ENCODE assay signal across 6 cellular contexts in genomic region chr2:95681158-95681557, GRCh38.
A peak's percentile ranks its signal among the peaks of the same experiment; 100 is the strongest.
DNase-seq lines count a peak whose midpoint lies in the region; ATAC-seq, FAIRE-seq and TF ChIP-seq lines count a peak whose summit lies in the region.
"Not testable (repeated sequence)": the region's sequence is repeated elsewhere in the genome, so short reads cannot be mapped to it uniquely, and the experiment has no call there.

No MANE protein-coding gene starts in this region.

- FAIRE-seq in RCC 7860 (lab: Jason Lieb, UNC): not testable (repeated sequence)
- peak; percentile 62 for FAIRE-seq in K562 (lab: Jason Lieb, UNC)
- peak; percentile 89 for FAIRE-seq in keratinocyte (lab: Jason Lieb, UNC)

- H3K9ac ChIP-seq in K562 (ENCODE audit: insufficient read depth in 1 of 2, low read depth in 2 of 2, low read length in 2 of 2); keratinocyte (ENCODE audit: control insufficient read depth, extremely low read depth, insufficient read depth, low read length): not testable (repeated sequence)

- 0% methylated on average over 1 of the region's 1 CpG for WGBS in K562 (ENCODE audit: insufficient coverage, low coverage, missing lambda C conversion rate)

- not testable (repeated sequence) for TF ChIP-seq EP300 in K562 (IDR thresholded peaks at IDR 0.05; ENCODE audit: low read length)

- in situ Hi-C loops in K562 (cut with MboI): not testable (repeated sequence)

- dilution Hi-C loops in keratinocyte (cut with MboI; ENCODE audit: extremely low pct_ligation_motif_present, low sequenced_read_pairs): not testable (repeated sequence)

- H3K4me2 ChIP-seq in K562 (ENCODE audit: insufficient read depth, low read length); keratinocyte (ENCODE audit: control insufficient read depth, extremely low read depth, insufficient read depth, low read depth, low read length): not testable (repeated sequence)

- not testable (repeated sequence) for H2AFZ ChIP-seq in K562 (ENCODE audit: low read depth, low read length); keratinocyte (ENCODE audit: control insufficient read depth, low read length)

- not testable (repeated sequence) for H4K20me1 ChIP-seq in K562 (replicated peaks; ENCODE audit: control insufficient read depth, insufficient read depth, low read length); keratinocyte (ENCODE audit: control insufficient read depth, extremely low read depth, insufficient read depth, low read length)

- not testable (repeated sequence) for BruUV-seq in K562 (replicated peaks; lab: Mats Ljungman, UMichigan)

- not testable (repeated sequence) for H3K4me1 ChIP-seq in K562 (replicated peaks in 1 of 2; ENCODE audit: control insufficient read depth in 2 of 2, insufficient read depth in 2 of 2, low read length in 2 of 2)
- H3K4me1 ChIP-seq in keratinocyte (ENCODE audit: control insufficient read depth, extremely low read depth, insufficient read depth, low read length): peaks cover 20% of the 10 kb centered on the region

- ATAC-seq in K562: not testable (repeated sequence)

- H3K9me1 ChIP-seq in K562 (ENCODE audit: control insufficient read depth, insufficient read depth, low read length); keratinocyte (ENCODE audit: control insufficient read depth, extremely low read depth, insufficient read depth, low read length): not testable (repeated sequence)

- CTCF ChIA-PET in K562 (lab: Yijun Ruan, JAX; ENCODE audit: low intra/inter-chr PET ratio): not testable (repeated sequence)

- H3K9me3 ChIP-seq in K562 (replicated peaks; ENCODE audit: control insufficient read depth, insufficient read depth, low read depth, low read length); keratinocyte (ENCODE audit: control insufficient read depth, low read depth, low read length): not testable (repeated sequence)

- H3K27ac ChIP-seq in K562 (ENCODE audit: extremely low read depth, low read depth, low read length); keratinocyte (ENCODE audit: control insufficient read depth, insufficient read depth, low read length): not testable (repeated sequence)

- H3K79me2 ChIP-seq in K562 (ENCODE audit: control insufficient read depth, insufficient read depth, low read length); keratinocyte (ENCODE audit: control insufficient read depth, insufficient read depth, low read length): not testable (repeated sequence)

- peak; percentile 22 for DNase-seq in HCEC 1CT
- DNase-seq in RCC 7860 (ENCODE audit: low spot score): peak; percentile 9
- not testable (repeated sequence) for DNase-seq in K562 (ENCODE audit: extremely low read depth in 1 of 4, low spot score in 3 of 4); keratinocyte (ENCODE audit: low read depth, low spot score)
- DNase-seq in epithelial cell of esophagus (ENCODE audit: low read depth): peak; percentile 25
- DNase-seq in fibroblast of the aortic adventitia (ENCODE audit: low read depth): peak; percentile 17

- intact Hi-C loops in K562 (cut with micrococcal nuclease): not testable (repeated sequence)

- H3K27me3 ChIP-seq in K562 (ENCODE audit: control insufficient read depth in 2 of 2, insufficient read depth in 2 of 2, low read length in 2 of 2); keratinocyte (ENCODE audit: control insufficient read depth, extremely low read depth, insufficient read depth, low read length): not testable (repeated sequence)

- TF ChIP-seq POLR2A in K562 (conservative IDR thresholded peaks at IDR 0.05): not testable (repeated sequence)

- not testable (repeated sequence) for H3K36me3 ChIP-seq in K562 (ENCODE audit: control insufficient read depth, insufficient read depth, low read length); keratinocyte (ENCODE audit: control insufficient read depth in 2 of 2, extremely low read depth in 1 of 2, insufficient read depth in 2 of 2, low read length in 2 of 2)

- not testable (repeated sequence) for TF ChIP-seq RAD21 in K562 (CRISPR knock-in tag; conservative IDR thresholded peaks at IDR 0.05 in 1 of 2, IDR thresholded peaks at IDR 0.05 in 1 of 2)

- not testable (repeated sequence) for H3K4me3 ChIP-seq in K562; epithelial cell of esophagus (ENCODE audit: low read length); fibroblast of the aortic adventitia (ENCODE audit: low read depth, low read length); keratinocyte (ENCODE audit: control insufficient read depth in 2 of 3, extremely low read depth in 1 of 3, insufficient read depth in 2 of 3, low read depth in 1 of 3, low read length in 3 of 3)

- not testable (repeated sequence) for TF ChIP-seq CTCF in K562 (IDR thresholded peaks at IDR 0.05 in 2 of 3, conservative IDR thresholded peaks at IDR 0.05 in 1 of 3; ENCODE audit: insufficient read depth in 2 of 3, low read depth in 1 of 3, low read length in 3 of 3); epithelial cell of esophagus (IDR thresholded peaks at IDR 0.05; ENCODE audit: insufficient read depth, low read depth, low read length, missing control alignments); fibroblast of the aortic adventitia (IDR thresholded peaks at IDR 0.05; ENCODE audit: insufficient read depth, low read length); keratinocyte (optimal IDR thresholded peaks at IDR 0.05 in 1 of 3, IDR thresholded peaks at IDR 0.05 in 1 of 3, conservative IDR thresholded peaks at IDR 0.05 in 1 of 3; ENCODE audit: extremely low read depth in 1 of 3, insufficient read depth in 2 of 3, low read length in 3 of 3)

- POLR2A ChIA-PET in K562 (lab: Yijun Ruan, JAX): not testable (repeated sequence)

TF ChIP-seq in K562, 482 proteins besides CTCF, POLR2A, EP300 and RAD21:
- TF ChIP-seq NFIC (IDR thresholded peaks at IDR 0.05): peak; percentile 28; the same call in 1 of the 2 replicates
